1 cellular context compared by ENCODE assay signal in the genomic region with DNA sequence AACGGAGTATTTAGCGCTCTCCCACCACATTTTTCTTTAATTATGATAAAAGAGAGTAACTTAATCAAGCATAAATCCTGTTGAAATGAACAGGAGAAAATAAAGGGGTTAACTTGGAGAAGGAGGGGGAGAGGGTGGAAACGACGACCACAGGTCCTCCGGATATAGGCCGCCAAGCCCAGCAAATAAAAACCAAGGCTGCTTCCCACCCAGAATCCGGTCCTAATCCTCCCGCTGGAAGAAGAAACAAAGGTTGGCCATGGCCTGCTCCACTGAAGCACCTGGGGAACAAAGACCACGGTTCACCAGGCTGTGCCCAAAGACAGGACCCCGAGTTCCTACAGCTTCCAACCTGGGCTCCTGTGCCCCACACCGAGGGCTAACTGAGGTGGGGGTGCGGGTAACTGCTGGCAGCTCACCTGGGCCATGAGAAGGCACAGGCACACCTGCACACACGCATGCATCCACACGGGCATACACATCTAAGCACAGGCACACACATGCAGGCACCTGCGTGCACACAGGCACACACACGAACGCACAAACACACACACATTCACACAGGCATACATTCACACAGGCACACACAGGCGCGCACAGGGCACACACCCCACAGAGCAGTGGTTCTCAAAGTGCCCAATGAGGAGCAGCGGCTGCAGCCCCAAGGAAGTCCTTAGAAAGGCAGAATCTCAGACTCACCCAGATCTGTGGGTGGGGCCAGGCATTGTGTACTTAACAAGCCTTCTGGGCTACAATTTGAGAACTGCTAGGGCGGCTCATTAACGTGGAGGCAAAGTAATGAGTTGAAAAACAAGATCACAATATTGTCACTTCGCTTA.
TF ChIP-seq lines count a peak whose summit lies in the region.

No MANE protein-coding gene starts in this region.

TF ChIP-seq in WTC11, 78 proteins besides CTCF, POLR2A, EP300 and RAD21 (continued from another document):
- TF ChIP-seq, protein P1, sequence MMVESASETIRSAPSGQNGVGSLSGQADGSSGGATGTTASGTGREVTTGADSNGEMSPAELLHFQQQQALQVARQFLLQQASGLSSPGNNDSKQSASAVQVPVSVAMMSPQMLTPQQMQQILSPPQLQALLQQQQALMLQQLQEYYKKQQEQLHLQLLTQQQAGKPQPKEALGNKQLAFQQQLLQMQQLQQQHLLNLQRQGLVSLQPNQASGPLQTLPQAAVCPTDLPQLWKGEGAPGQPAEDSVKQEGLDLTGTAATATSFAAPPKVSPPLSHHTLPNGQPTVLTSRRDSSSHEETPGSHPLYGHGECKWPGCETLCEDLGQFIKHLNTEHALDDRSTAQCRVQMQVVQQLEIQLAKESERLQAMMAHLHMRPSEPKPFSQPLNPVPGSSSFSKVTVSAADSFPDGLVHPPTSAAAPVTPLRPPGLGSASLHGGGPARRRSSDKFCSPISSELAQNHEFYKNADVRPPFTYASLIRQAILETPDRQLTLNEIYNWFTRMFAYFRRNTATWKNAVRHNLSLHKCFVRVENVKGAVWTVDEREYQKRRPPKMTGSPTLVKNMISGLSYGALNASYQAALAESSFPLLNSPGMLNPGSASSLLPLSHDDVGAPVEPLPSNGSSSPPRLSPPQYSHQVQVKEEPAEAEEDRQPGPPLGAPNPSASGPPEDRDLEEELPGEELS (CRISPR knock-in tag; IDR thresholded peaks at IDR 0.05) = peak; percentile 23; the same call in 1 of the 2 replicates
